Comparison of ENCODE assay signal across 9 cellular contexts in genomic region chr16:58236231-58236690, GRCh38. TPM values are rescaled to one million over a fixed set of nuclear protein-coding genes. Genes with fewer than 3 reads are reported as not detected.
A peak's percentile ranks its signal among the peaks of the same experiment; 100 is the strongest.
DNase-seq lines count a peak whose midpoint lies in the region; ATAC-seq and TF ChIP-seq lines count a peak whose summit lies in the region.
"Had no signal": no experiment of that assay in that cellular context is flagged by ENCODE, and none has a peak within 500 bp of the region (broad histone marks: within the 10 kb centered on the region; RNA-seq: fewer than 3 reads in every experiment).

No MANE protein-coding gene starts in this region.

- TF ChIP-seq CTCF in OCI-LY3 (IDR thresholded peaks at IDR 0.05; ENCODE audit: low read depth, low read length) = no peak
- TF ChIP-seq CTCF in fibroblast of mammary gland (conservative IDR thresholded peaks at IDR 0.05; ENCODE audit: control insufficient read depth, insufficient read depth, low read depth, low read length) = no peak

- peak overlapping the region; percentile 82 for H3K4me3 Mint-ChIP-seq in activated T-cell treated with anti-CD3 and anti-CD28 coated beads, Interleukin-2, amount 50 U/mL, for 4 hours
- H3K4me3 Mint-ChIP-seq in naive thymus-derived CD8-positive, alpha-beta T cell = peak overlapping the region; percentile 80 to 91 (median 86)

- POLR2A ChIA-PET in naive thymus-derived CD8-positive, alpha-beta T cell (lab: Charles Lee) = no interaction called here

- H3K9ac ChIP-seq in OCI-LY3 (ENCODE audit: low read length) = peak overlapping the region; percentile 67

- H3K27ac ChIP-seq in OCI-LY3 (ENCODE audit: low read length) = no peak overlapping the region
- H3K27ac ChIP-seq: epithelial cell of prostate had no signal

- ATAC-seq in GM19467 (IDR thresholded peaks at IDR 0.05; ENCODE audit: unreplicated experiment) = peak; percentile 91
- peak; percentile 99 for ATAC-seq in activated T-cell treated with anti-CD3 and anti-CD28 coated beads, Interleukin-2, amount 50 U/mL, for 4 hours
- peak; percentile 85 to 99 for ATAC-seq in naive thymus-derived CD8-positive, alpha-beta T cell

- H4K20me1 ChIP-seq in OCI-LY3 (ENCODE audit: insufficient read depth, low read length) = no peaks in the 10 kb centered on the region

- H3K4me2 ChIP-seq in OCI-LY3 (ENCODE audit: low read length) = peak overlapping the region; percentile 91

- peak overlapping the region; percentile 96 for H2AFZ ChIP-seq in OCI-LY3 (ENCODE audit: low read depth, low read length)

- H3K4me1 ChIP-seq in OCI-LY3 (ENCODE audit: low read length) = peaks cover 15% of the 10 kb centered on the region

- DNase-seq in Caki2 (ENCODE audit: low read depth) (peak; percentile 46), HT-29 (ENCODE audit: low spot score) (peak; percentile 60), fibroblast of mammary gland (ENCODE audit: low read depth) (peak; percentile 58)
- DNase-seq in activated T-cell treated with anti-CD3 and anti-CD28 coated beads, Interleukin-2, amount 50 U/mL, for 4 hours = peak; percentile 52
- peak; percentile 30 to 80 (median 44) for DNase-seq in naive thymus-derived CD8-positive, alpha-beta T cell
- DNase-seq in stimulated activated naive CD4-positive, alpha-beta T cell treated with Interleukin-2 at 50 U/mL for 16 hours (lab: John Stamatoyannopoulos, UW) = peak; percentile 44

- H3K27me3 Mint-ChIP-seq in activated T-cell treated with anti-CD3 and anti-CD28 coated beads, Interleukin-2, amount 50 U/mL, for 4 hours (ENCODE audit: low read depth) = peaks cover 33% of the 10 kb centered on the region
- peaks cover 16 to 42% (median 20%) of the 10 kb centered on the region in 5 donors for H3K27me3 Mint-ChIP-seq in naive thymus-derived CD8-positive, alpha-beta T cell

- H3K27me3 ChIP-seq in OCI-LY3 (ENCODE audit: low read depth, low read length) = no peaks in the 10 kb centered on the region; the same call in 1 of the 2 replicates

- H3K9me3 ChIP-seq in OCI-LY3 (ENCODE audit: insufficient read depth, low read length) = no peaks in the 10 kb centered on the region

- in situ Hi-C loops in Caki2 (cut with HindIII; ENCODE audit: low pct_unique_long_range_greater_than_20kb, low sequenced_read_pairs) = no loop called here

- H3K4me3 ChIP-seq in OCI-LY3 (ENCODE audit: low read length) (peak overlapping the region; percentile 80), fibroblast of mammary gland (ENCODE audit: control insufficient read depth, low read depth, low read length) (peak overlapping the region; percentile 39)

- no peaks in the 10 kb centered on the region for H3K36me3 ChIP-seq in OCI-LY3 (replicated peaks; ENCODE audit: low read depth, low read length)

- peak overlapping the region in 4 of 10 donors; percentile 13 to 78 (median 65) for H3K27ac Mint-ChIP-seq in naive thymus-derived CD8-positive, alpha-beta T cell

- no peaks in the 10 kb centered on the region for H3K79me2 ChIP-seq in OCI-LY3 (ENCODE audit: low read length)

- H3K36me3 Mint-ChIP-seq in activated T-cell treated with anti-CD3 and anti-CD28 coated beads, Interleukin-2, amount 50 U/mL, for 4 hours (ENCODE audit: insufficient read depth) = no peaks in the 10 kb centered on the region
- H3K36me3 Mint-ChIP-seq in naive thymus-derived CD8-positive, alpha-beta T cell = no peaks in the 10 kb centered on the region

- H3K9me3 Mint-ChIP-seq in activated T-cell treated with anti-CD3 and anti-CD28 coated beads, Interleukin-2, amount 50 U/mL, for 4 hours = no peaks in the 10 kb centered on the region
- no peaks in the 10 kb centered on the region for H3K9me3 Mint-ChIP-seq in naive thymus-derived CD8-positive, alpha-beta T cell

- H3K4me1 Mint-ChIP-seq in activated T-cell treated with anti-CD3 and anti-CD28 coated beads, Interleukin-2, amount 50 U/mL, for 4 hours (ENCODE audit: low read depth) = peaks cover 10% of the 10 kb centered on the region
- peaks cover 11 to 18% (median 12%) of the 10 kb centered on the region in 4 donors for H3K4me1 Mint-ChIP-seq in naive thymus-derived CD8-positive, alpha-beta T cell

RNA-seq across cellular contexts. Expression of gene CSNK2A2, which starts 38.4 kb away (rescaled TPM):
- 18.5 and 30.6 TPM in 2 replicates for total RNA-seq in Caki2 (2014; rRNA removed; shearing (Covaris generic); ENCODE audit: low replicate concordance)
- total RNA-seq in HT-29 (2014; rRNA removed; shearing (Covaris generic)) = 14.2 and 16.2 TPM in 2 replicates
- 100 to 1,000 TPM in 1 of 3 donors, 10 to 100 TPM in 2; 94.9 to 100 (median 95.2) TPM for total RNA-seq in activated T-cell treated with anti-CD3 and anti-CD28 coated beads, Interleukin-2, amount 50 U/mL, for 4 hours
- 10 to 100 TPM; 62.9 to 65.8 TPM for total RNA-seq in naive thymus-derived CD8-positive, alpha-beta T cell
- polyA plus RNA-seq in naive thymus-derived CD8-positive, alpha-beta T cell = 10 to 100 TPM in 2 of 3 donors, 1 to 10 TPM in 1; 3.5 to 12.5 (median 11.4) TPM

RNA-seq across cellular contexts. Expression of gene PRSS54, which starts 58.6 kb away (rescaled TPM):
- total RNA-seq in Caki2 (2014; rRNA removed; shearing (Covaris generic); ENCODE audit: low replicate concordance) = not detected in 2 replicates
- not detected in 2 replicates for total RNA-seq in HT-29 (2014; rRNA removed; shearing (Covaris generic))
- total RNA-seq in activated T-cell treated with anti-CD3 and anti-CD28 coated beads, Interleukin-2, amount 50 U/mL, for 4 hours = not detected
- total RNA-seq in naive thymus-derived CD8-positive, alpha-beta T cell = not detected
- not detected for polyA plus RNA-seq in naive thymus-derived CD8-positive, alpha-beta T cell
